ENCODE assay signal across 22 cellular contexts in the genomic region with DNA sequence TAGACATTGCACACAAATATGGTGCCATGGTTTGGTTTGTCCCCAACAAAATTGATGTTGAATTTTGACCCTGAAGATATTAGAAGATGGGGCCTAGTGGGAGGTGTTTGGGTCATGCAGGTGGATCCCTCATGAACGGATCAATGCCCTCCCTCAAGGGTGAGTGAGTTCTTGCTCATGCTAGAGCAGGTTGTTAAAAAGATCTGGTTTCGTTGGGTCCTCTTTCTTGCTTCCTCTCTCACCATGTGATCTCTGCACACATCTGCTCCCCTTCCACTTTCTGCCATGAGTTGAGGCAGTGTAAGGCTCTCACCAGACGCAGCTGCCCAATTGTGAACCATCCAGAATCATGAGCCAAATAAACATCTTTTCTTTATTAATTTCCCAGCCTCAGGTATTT.
DNase-seq lines count a peak whose midpoint lies in the region; ATAC-seq, FAIRE-seq and TF ChIP-seq lines count a peak whose summit lies in the region.
"Had no signal": no experiment of that assay in that cellular context is flagged by ENCODE, and none has a peak within 500 bp of the region (broad histone marks: within the 10 kb centered on the region; RNA-seq: fewer than 3 reads in every experiment).

No MANE protein-coding gene starts in this region.

- H3K4me2 ChIP-seq in GM12878 (ENCODE audit: control insufficient read depth, insufficient read depth), result no peak overlapping the region
- H3K4me2 ChIP-seq: hepatocyte had no signal

- POLR2A ChIA-PET in GM12878 (lab: Charles Lee), result no interaction called here

- no peaks in the 10 kb centered on the region for H3K9me3 Mint-ChIP-seq in natural killer cell treated with Interleukin-12 subunit alpha and Interleukin-12 subunit beta and Interleukin-15 and Interleukin-18, amount 100 ng/mL, for 72 hours
- H3K9me3 Mint-ChIP-seq: endodermal cell had no signal

- DNase-seq in GM12878 (ENCODE audit: low read depth, low spot score) (no peak), occipital lobe (lab: John Stamatoyannopoulos, UW) (no peak), pons (ENCODE audit: low spot score) (no peak)
- DNase-seq in natural killer cell treated with Interleukin-12 subunit alpha and Interleukin-12 subunit beta and Interleukin-15 and Interleukin-18, amount 100 ng/mL, for 72 hours (ENCODE audit: low spot score), result no peak
- DNase-seq: activated CD4-positive, alpha-beta T cell treated with anti-CD3 and anti-CD28 coated beads for 4 hours; activated gamma-delta T cell; AML-193; Calu3; endodermal cell; natural killer cell; NCI-H1436 treated with DMSO at 0.1 percent for 48 hours; psoas muscle; small intestine had no signal

- no peak overlapping the region for H3K9ac ChIP-seq in GM12878 (ENCODE audit: control insufficient read depth, insufficient read depth, low read length)

- H3K4me3 ChIP-seq in GM12878, result no peak overlapping the region
- H3K4me3 ChIP-seq: ascending aorta, hepatocyte, psoas muscle, thoracic aorta had no signal

- TF ChIP-seq POLR2A in GM12878 (IDR thresholded peaks at IDR 0.05; ENCODE audit: low read depth, low read length), result no peak

- H3K79me2 ChIP-seq in GM12878 (ENCODE audit: control insufficient read depth, insufficient read depth, low read length), result no peaks in the 10 kb centered on the region
- H3K79me2 ChIP-seq: hepatocyte had no signal

- no peak overlapping the region for H3K4me3 Mint-ChIP-seq in natural killer cell treated with Interleukin-12 subunit alpha and Interleukin-12 subunit beta and Interleukin-15 and Interleukin-18, amount 100 ng/mL, for 72 hours
- H3K4me3 Mint-ChIP-seq: endodermal cell, natural killer cell had no signal

- no peaks in the 10 kb centered on the region for H4K20me1 ChIP-seq in GM12878 (ENCODE audit: control insufficient read depth, insufficient read depth)

- peak; percentile 65 for ATAC-seq in GM18909 (IDR thresholded peaks at IDR 0.05; ENCODE audit: poor library complexity, unreplicated experiment)
- peak; percentile 87 for ATAC-seq in GM21717 (IDR thresholded peaks at IDR 0.05; ENCODE audit: unreplicated experiment)
- ATAC-seq in HG03025 (IDR thresholded peaks at IDR 0.05; ENCODE audit: low FRiP score, unreplicated experiment), result peak; percentile 94
- ATAC-seq in GM12878, result peak; percentile 44; the same call in 2 of the 3 replicates
- ATAC-seq in natural killer cell treated with Interleukin-12 subunit alpha and Interleukin-12 subunit beta and Interleukin-15 and Interleukin-18, amount 100 ng/mL, for 72 hours, result no peak
- ATAC-seq: natural killer cell, psoas muscle had no signal

- in situ Hi-C loops in GM12878 (cut with MboI), result no loop called here

- H3K27me3 ChIP-seq in GM12878 (replicated peaks in 1 of 2; ENCODE audit: control insufficient read depth in 2 of 2, insufficient read depth in 2 of 2, low read length in 1 of 2), result no peaks in the 10 kb centered on the region
- H3K27me3 ChIP-seq: ascending aorta, hepatocyte had no signal

- H3K36me3 ChIP-seq in GM12878 (ENCODE audit: control insufficient read depth in 2 of 2, insufficient read depth in 2 of 2, low read length in 1 of 2), result no peaks in the 10 kb centered on the region
- H3K36me3 ChIP-seq: ascending aorta, thoracic aorta had no signal

- no peaks in the 10 kb centered on the region for H3K36me3 Mint-ChIP-seq in natural killer cell treated with Interleukin-12 subunit alpha and Interleukin-12 subunit beta and Interleukin-15 and Interleukin-18, amount 100 ng/mL, for 72 hours
- H3K36me3 Mint-ChIP-seq: natural killer cell had no signal

- H3K4me1 ChIP-seq in GM12878 (ENCODE audit: control insufficient read depth, insufficient read depth, low read length), result no peaks in the 10 kb centered on the region
- H3K4me1 ChIP-seq: ascending aorta, psoas muscle had no signal

- 17% methylated on average over 3 of the region's 3 CpGs for WGBS in GM12878 (ENCODE audit: insufficient coverage, insufficient replicate concordance, low lambda C conversion rate, missing lambda C conversion rate)

- no peaks in the 10 kb centered on the region for H3K27me3 Mint-ChIP-seq in natural killer cell treated with Interleukin-12 subunit alpha and Interleukin-12 subunit beta and Interleukin-15 and Interleukin-18, amount 100 ng/mL, for 72 hours

- no peaks in the 10 kb centered on the region for H3K4me1 Mint-ChIP-seq in natural killer cell treated with Interleukin-12 subunit alpha and Interleukin-12 subunit beta and Interleukin-15 and Interleukin-18, amount 100 ng/mL, for 72 hours (ENCODE audit: low read depth in 2 of 2)
- H3K4me1 Mint-ChIP-seq: endodermal cell, natural killer cell had no signal

- BruUV-seq in GM12878 (replicated peaks; lab: Mats Ljungman, UMichigan), result no TSS peak

- intact Hi-C loops in GM12878 (cut with micrococcal nuclease; ENCODE audit: unreplicated experiment), result no loop called here

- no peak for FAIRE-seq in GM12878 (lab: Jason Lieb, UNC)
- FAIRE-seq: H1, keratinocyte had no signal

- RAD21 ChIA-PET in GM12878 (lab: Charles Lee; ENCODE audit: unreplicated experiment), result no interaction called here

- TF ChIP-seq EP300 in GM12878 (IDR thresholded peaks at IDR 0.05; ENCODE audit: borderline replicate concordance in 1 of 2, control insufficient read depth in 1 of 2, low read depth in 2 of 2, low read length in 2 of 2), result no peak

- H3K27ac ChIP-seq in GM12878 (ENCODE audit: control insufficient read depth, insufficient read depth), result no peak overlapping the region
- H3K27ac ChIP-seq: ascending aorta, hepatocyte, psoas muscle, RWPE1, thoracic aorta had no signal

- H2AFZ ChIP-seq in GM12878 (ENCODE audit: control insufficient read depth, low read depth, low read length), result no peak overlapping the region
- H2AFZ ChIP-seq: hepatocyte had no signal

- H3K27ac Mint-ChIP-seq in natural killer cell treated with Interleukin-12 subunit alpha and Interleukin-12 subunit beta and Interleukin-15 and Interleukin-18, amount 100 ng/mL, for 72 hours, result no peak overlapping the region
- H3K27ac Mint-ChIP-seq: endodermal cell, natural killer cell had no signal

- CTCF ChIA-PET in GM12878 (lab: Yijun Ruan, JAX), result no interaction called here

- no peak for TF ChIP-seq RAD21 in GM12878 (IDR thresholded peaks at IDR 0.05; ENCODE audit: insufficient read depth, low read depth, low read length)

- SMC1A ChIA-PET in GM12878 (lab: Charles Lee; ENCODE audit: uncharacterized antibody, unreplicated experiment), result no interaction called here

- H3K9me3 ChIP-seq in GM12878 (replicated peaks; ENCODE audit: control insufficient read depth, insufficient read depth, low read length), result no peaks in the 10 kb centered on the region
- H3K9me3 ChIP-seq: ascending aorta, psoas muscle, thoracic aorta had no signal

- TF ChIP-seq CTCF in GM12878 (IDR thresholded peaks at IDR 0.05 in 2 of 3, conservative IDR thresholded peaks at IDR 0.05 in 1 of 3; ENCODE audit: control insufficient read depth in 2 of 3, extremely low read depth in 1 of 3, insufficient read depth in 1 of 3, low read depth in 3 of 3, low read length in 3 of 3), result no peak

TF ChIP-seq in GM12878, 131 proteins besides CTCF, POLR2A, EP300 and RAD21 (continues in another document):
- TF ChIP-seq NFIC (IDR thresholded peaks at IDR 0.05; ENCODE audit: low read depth, low read length), result no peak
- TF ChIP-seq SMAD1 (IDR thresholded peaks at IDR 0.05; ENCODE audit: low read depth, partially characterized antibody), result no peak
- no peak for TF ChIP-seq ZSCAN29 (IDR thresholded peaks at IDR 0.05)
- TF ChIP-seq, protein P1, sequence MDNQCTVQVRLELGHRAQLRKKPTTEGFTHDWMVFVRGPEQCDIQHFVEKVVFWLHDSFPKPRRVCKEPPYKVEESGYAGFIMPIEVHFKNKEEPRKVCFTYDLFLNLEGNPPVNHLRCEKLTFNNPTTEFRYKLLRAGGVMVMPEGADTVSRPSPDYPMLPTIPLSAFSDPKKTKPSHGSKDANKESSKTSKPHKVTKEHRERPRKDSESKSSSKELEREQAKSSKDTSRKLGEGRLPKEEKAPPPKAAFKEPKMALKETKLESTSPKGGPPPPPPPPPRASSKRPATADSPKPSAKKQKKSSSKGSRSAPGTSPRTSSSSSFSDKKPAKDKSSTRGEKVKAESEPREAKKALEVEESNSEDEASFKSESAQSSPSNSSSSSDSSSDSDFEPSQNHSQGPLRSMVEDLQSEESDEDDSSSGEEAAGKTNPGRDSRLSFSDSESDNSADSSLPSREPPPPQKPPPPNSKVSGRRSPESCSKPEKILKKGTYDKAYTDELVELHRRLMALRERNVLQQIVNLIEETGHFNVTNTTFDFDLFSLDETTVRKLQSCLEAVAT (IDR thresholded peaks at IDR 0.05), result no peak
- TF ChIP-seq, protein P2, sequence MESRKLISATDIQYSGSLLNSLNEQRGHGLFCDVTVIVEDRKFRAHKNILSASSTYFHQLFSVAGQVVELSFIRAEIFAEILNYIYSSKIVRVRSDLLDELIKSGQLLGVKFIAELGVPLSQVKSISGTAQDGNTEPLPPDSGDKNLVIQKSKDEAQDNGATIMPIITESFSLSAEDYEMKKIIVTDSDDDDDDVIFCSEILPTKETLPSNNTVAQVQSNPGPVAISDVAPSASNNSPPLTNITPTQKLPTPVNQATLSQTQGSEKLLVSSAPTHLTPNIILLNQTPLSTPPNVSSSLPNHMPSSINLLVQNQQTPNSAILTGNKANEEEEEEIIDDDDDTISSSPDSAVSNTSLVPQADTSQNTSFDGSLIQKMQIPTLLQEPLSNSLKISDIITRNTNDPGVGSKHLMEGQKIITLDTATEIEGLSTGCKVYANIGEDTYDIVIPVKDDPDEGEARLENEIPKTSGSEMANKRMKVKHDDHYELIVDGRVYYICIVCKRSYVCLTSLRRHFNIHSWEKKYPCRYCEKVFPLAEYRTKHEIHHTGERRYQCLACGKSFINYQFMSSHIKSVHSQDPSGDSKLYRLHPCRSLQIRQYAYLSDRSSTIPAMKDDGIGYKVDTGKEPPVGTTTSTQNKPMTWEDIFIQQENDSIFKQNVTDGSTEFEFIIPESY (IDR thresholded peaks at IDR 0.05), result no peak
- TF ChIP-seq KDM1A (IDR thresholded peaks at IDR 0.05; ENCODE audit: borderline replicate concordance), result no peak
- TF ChIP-seq RFX5 (IDR thresholded peaks at IDR 0.05; ENCODE audit: low read depth, low read length), result no peak
- TF ChIP-seq, protein P3, sequence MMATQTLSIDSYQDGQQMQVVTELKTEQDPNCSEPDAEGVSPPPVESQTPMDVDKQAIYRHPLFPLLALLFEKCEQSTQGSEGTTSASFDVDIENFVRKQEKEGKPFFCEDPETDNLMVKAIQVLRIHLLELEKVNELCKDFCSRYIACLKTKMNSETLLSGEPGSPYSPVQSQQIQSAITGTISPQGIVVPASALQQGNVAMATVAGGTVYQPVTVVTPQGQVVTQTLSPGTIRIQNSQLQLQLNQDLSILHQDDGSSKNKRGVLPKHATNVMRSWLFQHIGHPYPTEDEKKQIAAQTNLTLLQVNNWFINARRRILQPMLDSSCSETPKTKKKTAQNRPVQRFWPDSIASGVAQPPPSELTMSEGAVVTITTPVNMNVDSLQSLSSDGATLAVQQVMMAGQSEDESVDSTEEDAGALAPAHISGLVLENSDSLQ (IDR thresholded peaks at IDR 0.05), result no peak
- no peak for TF ChIP-seq SUPT20H (IDR thresholded peaks at IDR 0.05; ENCODE audit: borderline replicate concordance, control insufficient read depth, low read depth, low read length)
- TF ChIP-seq NR2F1 (conservative IDR thresholded peaks at IDR 0.05), result no peak

Comparison
In these comparisons a context has a peak if more than half of its experiments do, and no peak if none do; other contexts are left out.
1. ATAC-seq: peak in GM18909 (single experiment), GM21717 (single experiment), HG03025 (single experiment) and GM12878 (single experiment); none in natural killer cell treated with Interleukin-12 subunit alpha and Interleukin-12 subunit beta and Interleukin-15 and Interleukin-18, amount 100 ng/mL, for 72 hours (0 of 2).